Comparison of ENCODE assay signal across 1 cellular context in the genomic region with DNA sequence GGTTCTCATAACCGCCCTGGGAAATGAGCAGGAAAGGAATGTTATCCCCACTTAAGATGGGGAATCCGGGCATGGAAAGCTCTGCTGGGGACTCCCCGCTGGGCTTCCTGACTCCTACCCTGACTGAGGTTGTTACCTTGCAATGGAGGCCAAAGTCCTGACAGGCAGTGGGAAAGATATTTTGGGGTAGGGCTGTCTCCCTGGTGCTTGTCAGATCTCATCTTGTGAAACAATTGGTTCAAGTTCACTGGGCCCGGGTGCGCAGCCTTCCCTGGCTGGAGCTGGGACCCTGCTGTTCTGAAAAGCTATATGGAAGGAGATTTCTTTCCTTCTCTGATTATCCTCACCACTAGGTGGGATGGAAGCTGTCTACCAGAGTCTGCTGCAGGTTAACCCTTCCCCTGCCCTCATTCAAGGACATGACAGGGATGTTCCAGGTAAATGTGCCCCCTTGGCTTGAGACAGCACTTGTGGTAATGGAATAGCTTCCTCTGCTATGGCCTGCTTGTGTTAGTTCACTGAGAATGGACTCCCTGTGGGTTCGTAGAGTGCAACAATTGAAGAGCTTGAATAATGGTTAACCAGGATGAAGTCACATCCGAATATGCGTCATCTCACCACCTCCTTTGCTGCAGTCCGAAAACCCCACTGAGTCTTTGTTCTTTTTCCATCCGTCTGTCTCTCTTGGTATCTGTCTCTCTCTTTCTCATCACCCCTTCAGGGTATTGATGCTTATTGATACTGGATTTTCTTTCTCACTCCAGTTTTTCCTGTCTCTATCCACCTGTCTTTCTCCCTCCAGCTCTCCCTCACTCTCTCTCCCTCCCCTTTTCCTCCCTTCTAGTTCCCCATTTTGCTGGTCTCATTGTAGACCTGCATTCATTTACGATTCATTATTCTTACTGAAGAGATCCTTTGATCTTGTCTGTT.
A peak's percentile ranks its signal among the peaks of the same experiment; 100 is the strongest.
TF ChIP-seq lines count a peak whose summit lies in the region.

No MANE protein-coding gene starts in this region.

TF ChIP-seq in GM12878, 131 proteins besides CTCF, POLR2A, EP300 and RAD21 (continued from another document):
- TF ChIP-seq, protein P1, sequence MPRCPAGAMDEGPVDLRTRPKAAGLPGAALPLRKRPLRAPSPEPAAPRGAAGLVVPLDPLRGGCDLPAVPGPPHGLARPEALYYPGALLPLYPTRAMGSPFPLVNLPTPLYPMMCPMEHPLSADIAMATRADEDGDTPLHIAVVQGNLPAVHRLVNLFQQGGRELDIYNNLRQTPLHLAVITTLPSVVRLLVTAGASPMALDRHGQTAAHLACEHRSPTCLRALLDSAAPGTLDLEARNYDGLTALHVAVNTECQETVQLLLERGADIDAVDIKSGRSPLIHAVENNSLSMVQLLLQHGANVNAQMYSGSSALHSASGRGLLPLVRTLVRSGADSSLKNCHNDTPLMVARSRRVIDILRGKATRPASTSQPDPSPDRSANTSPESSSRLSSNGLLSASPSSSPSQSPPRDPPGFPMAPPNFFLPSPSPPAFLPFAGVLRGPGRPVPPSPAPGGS (IDR thresholded peaks at IDR 0.05; ENCODE audit: borderline replicate concordance, insufficient read depth, low read depth, low read length, poor library complexity, severe bottlenecking) = peak; percentile 45
- TF ChIP-seq, protein P2, sequence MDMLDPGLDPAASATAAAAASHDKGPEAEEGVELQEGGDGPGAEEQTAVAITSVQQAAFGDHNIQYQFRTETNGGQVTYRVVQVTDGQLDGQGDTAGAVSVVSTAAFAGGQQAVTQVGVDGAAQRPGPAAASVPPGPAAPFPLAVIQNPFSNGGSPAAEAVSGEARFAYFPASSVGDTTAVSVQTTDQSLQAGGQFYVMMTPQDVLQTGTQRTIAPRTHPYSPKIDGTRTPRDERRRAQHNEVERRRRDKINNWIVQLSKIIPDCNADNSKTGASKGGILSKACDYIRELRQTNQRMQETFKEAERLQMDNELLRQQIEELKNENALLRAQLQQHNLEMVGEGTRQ (IDR thresholded peaks at IDR 0.05; ENCODE audit: borderline replicate concordance, low read depth, low read length) = no peak
- TF ChIP-seq, protein P3, sequence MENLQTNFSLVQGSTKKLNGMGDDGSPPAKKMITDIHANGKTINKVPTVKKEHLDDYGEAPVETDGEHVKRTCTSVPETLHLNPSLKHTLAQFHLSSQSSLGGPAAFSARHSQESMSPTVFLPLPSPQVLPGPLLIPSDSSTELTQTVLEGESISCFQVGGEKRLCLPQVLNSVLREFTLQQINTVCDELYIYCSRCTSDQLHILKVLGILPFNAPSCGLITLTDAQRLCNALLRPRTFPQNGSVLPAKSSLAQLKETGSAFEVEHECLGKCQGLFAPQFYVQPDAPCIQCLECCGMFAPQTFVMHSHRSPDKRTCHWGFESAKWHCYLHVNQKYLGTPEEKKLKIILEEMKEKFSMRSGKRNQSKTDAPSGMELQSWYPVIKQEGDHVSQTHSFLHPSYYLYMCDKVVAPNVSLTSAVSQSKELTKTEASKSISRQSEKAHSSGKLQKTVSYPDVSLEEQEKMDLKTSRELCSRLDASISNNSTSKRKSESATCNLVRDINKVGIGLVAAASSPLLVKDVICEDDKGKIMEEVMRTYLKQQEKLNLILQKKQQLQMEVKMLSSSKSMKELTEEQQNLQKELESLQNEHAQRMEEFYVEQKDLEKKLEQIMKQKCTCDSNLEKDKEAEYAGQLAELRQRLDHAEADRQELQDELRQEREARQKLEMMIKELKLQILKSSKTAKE (IDR thresholded peaks at IDR 0.05; ENCODE audit: low read depth, poor library complexity, severe bottlenecking) = peak; percentile 86
- no peak for TF ChIP-seq PML (IDR thresholded peaks at IDR 0.05; ENCODE audit: low read length)
- TF ChIP-seq, protein P4, sequence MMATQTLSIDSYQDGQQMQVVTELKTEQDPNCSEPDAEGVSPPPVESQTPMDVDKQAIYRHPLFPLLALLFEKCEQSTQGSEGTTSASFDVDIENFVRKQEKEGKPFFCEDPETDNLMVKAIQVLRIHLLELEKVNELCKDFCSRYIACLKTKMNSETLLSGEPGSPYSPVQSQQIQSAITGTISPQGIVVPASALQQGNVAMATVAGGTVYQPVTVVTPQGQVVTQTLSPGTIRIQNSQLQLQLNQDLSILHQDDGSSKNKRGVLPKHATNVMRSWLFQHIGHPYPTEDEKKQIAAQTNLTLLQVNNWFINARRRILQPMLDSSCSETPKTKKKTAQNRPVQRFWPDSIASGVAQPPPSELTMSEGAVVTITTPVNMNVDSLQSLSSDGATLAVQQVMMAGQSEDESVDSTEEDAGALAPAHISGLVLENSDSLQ (IDR thresholded peaks at IDR 0.05) = peak; percentile 55
- no peak for TF ChIP-seq FOS (IDR thresholded peaks at IDR 0.05; ENCODE audit: borderline replicate concordance, extremely low read depth, insufficient read length)
- TF ChIP-seq, protein P5, sequence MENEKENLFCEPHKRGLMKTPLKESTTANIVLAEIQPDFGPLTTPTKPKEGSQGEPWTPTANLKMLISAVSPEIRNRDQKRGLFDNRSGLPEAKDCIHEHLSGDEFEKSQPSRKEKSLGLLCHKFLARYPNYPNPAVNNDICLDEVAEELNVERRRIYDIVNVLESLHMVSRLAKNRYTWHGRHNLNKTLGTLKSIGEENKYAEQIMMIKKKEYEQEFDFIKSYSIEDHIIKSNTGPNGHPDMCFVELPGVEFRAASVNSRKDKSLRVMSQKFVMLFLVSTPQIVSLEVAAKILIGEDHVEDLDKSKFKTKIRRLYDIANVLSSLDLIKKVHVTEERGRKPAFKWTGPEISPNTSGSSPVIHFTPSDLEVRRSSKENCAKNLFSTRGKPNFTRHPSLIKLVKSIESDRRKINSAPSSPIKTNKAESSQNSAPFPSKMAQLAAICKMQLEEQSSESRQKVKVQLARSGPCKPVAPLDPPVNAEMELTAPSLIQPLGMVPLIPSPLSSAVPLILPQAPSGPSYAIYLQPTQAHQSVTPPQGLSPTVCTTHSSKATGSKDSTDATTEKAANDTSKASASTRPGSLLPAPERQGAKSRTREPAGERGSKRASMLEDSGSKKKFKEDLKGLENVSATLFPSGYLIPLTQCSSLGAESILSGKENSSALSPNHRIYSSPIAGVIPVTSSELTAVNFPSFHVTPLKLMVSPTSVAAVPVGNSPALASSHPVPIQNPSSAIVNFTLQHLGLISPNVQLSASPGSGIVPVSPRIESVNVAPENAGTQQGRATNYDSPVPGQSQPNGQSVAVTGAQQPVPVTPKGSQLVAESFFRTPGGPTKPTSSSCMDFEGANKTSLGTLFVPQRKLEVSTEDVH (IDR thresholded peaks at IDR 0.05; ENCODE audit: low read depth, partially characterized antibody) = peak; percentile 52
- TF ChIP-seq GABPA (IDR thresholded peaks at IDR 0.05; ENCODE audit: low read depth) = 0 out of 2 replicates have a peak, but pooled peaks have one; percentile 20
- no peak for TF ChIP-seq ZNF274 (IDR thresholded peaks at IDR 0.05; ENCODE audit: insufficient read depth, insufficient read length)
- peak; percentile 80 for TF ChIP-seq HDGF (IDR thresholded peaks at IDR 0.05)
